In the genomic region with DNA sequence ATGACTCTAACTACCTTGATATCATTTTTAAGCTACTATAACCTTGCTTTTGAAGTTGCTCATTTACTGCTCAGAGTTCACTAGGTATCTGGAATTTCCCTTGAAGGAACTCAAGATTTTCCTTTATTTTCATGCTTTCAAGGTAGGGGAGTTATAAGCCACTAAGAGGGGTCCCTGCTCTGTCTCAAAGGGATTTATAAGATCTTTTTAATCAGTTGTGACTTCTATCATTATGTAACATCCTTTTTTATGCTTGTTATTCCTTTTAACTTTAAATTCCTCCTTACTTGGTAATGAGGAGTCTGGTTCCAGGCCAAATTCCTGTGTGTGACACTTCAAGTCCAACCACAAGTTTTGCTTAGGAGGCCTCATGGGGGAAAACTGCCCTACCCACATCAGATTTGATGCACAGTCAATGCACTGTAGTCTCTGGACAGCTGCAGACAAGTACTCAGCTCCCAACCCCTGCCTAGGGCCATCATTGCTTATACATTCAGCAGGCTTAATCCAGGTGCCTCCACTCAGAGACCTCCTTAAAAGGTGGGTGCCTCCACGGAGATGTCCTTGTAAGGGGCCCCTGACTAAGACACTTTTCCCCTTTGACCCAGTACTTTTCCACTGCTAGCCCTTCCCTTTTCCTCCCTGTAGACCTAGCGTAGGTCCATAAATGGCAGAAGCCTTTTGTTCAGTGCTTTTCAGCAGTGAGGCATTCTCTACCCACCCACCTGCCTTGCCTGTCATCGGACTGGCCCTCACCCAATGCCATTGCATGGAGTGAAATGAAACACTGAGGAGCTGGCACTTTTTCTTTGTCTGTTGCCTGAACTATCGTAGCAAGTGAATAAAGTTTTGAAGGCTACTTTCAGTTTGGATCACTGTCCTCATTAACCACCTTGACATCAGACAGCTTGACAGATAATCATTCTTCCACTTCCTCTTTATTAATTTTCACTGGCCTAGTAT, we compare ENCODE assay signal across 8 cellular contexts. TPM values are rescaled to one million over a fixed set of nuclear protein-coding genes. Genes with fewer than 3 reads are reported as not detected.
DNase-seq lines count a peak whose midpoint lies in the region; ATAC-seq and TF ChIP-seq lines count a peak whose summit lies in the region.

No MANE protein-coding gene starts in this region.

- H3K27me3 Mint-ChIP-seq in HFFc6 (ENCODE audit: insufficient read depth) = no peaks in the 10 kb centered on the region
- H3K27me3 Mint-ChIP-seq in CD14-positive monocyte (ENCODE audit: low read depth in 3 of 3) = peaks cover 0 to 2% (median 0%) of the 10 kb centered on the region in 3 donors

- ATAC-seq in GM18502 (IDR thresholded peaks at IDR 0.05; ENCODE audit: poor library complexity, unreplicated experiment) (peak; percentile 88), Panc1 (peak; percentile 89), left lobe of liver (peak; percentile 13), aorta (ENCODE audit: low FRiP score) (no peak)

- DNase-seq in HFFc6 (peak; percentile 84), Panc1 (ENCODE audit: low read depth, low spot score) (no peak), left lobe of liver (ENCODE audit: low spot score) (no peak), aorta (no peak), CD14-positive monocyte (ENCODE audit: low spot score) (no peak)
- DNase-seq in activated CD8-positive, alpha-beta memory T cell treated with anti-CD3 and anti-CD28 coated beads, Interleukin-2, amount 50 U/mL, for 4 hours = no peak
- DNase-seq in activated T-cell treated with anti-CD3 and anti-CD28 coated beads, Interleukin-2, amount 50 U/mL, for 1 hour = no peak

- intact Hi-C loops in Panc1 (cut with micrococcal nuclease; ENCODE audit: unreplicated experiment) (no loop called here), aorta (cut with DNase I) (no loop called here), CD14-positive monocyte (cut with micrococcal nuclease) (no loop called here)

- CTCF ChIA-PET in Panc1 (lab: Charles Lee) = no interaction called here

- H3K27ac ChIP-seq in Panc1 (ENCODE audit: low read length) = peak overlapping the region; percentile 68
- H3K27ac ChIP-seq in aorta (ENCODE audit: low read depth in 1 of 2, low read length in 2 of 2) = no peak overlapping the region

- H3K27ac Mint-ChIP-seq in HFFc6 (no peak overlapping the region), CD14-positive monocyte (peak overlapping the region in 1 of 7 donors; percentile 34)

- TF ChIP-seq CTCF in HFFc6 (IDR thresholded peaks at IDR 0.05) = no peak
- TF ChIP-seq CTCF in Panc1 (IDR thresholded peaks at IDR 0.05) = no peak
- no peak for TF ChIP-seq CTCF in CD14-positive monocyte (IDR thresholded peaks at IDR 0.05)

- no TSS peak for BruUV-seq in Panc1 (replicated peaks; lab: Mats Ljungman, UMichigan)

- H3K4me1 ChIP-seq in Panc1 (ENCODE audit: control insufficient read depth, insufficient read depth, low read length) (peaks cover 7% of the 10 kb centered on the region), aorta (ENCODE audit: control insufficient read depth in 1 of 2, insufficient read depth in 2 of 2, low read length in 2 of 2) (no peaks in the 10 kb centered on the region)

- H3K4me1 Mint-ChIP-seq in HFFc6 (ENCODE audit: low read depth) = peaks cover 25% of the 10 kb centered on the region
- no peaks in the 10 kb centered on the region for H3K4me1 Mint-ChIP-seq in CD14-positive monocyte

- H3K4me3 ChIP-seq in Panc1 (ENCODE audit: low read depth in 2 of 2, low read length in 2 of 2) (peak overlapping the region; percentile 0 to 28; a peak in 1 of 4 replicates), aorta (ENCODE audit: low read length in 2 of 2) (no peak overlapping the region)

- H3K36me3 Mint-ChIP-seq in HFFc6 (ENCODE audit: low read depth) (peaks cover 54% of the 10 kb centered on the region), CD14-positive monocyte (peaks cover 8 to 22% of the 10 kb centered on the region in 2 donors)

- H3K4me3 Mint-ChIP-seq in HFFc6 (peak overlapping the region; percentile 68), CD14-positive monocyte (no peak overlapping the region)

- POLR2A ChIA-PET in Panc1 (lab: Charles Lee) = no interaction called here

- H3K9me3 ChIP-seq in Panc1 (ENCODE audit: control insufficient read depth, insufficient read depth, low read depth, low read length) = no peaks in the 10 kb centered on the region; the same call in 1 of the 2 replicates
- peaks cover 3% of the 10 kb centered on the region for H3K9me3 ChIP-seq in aorta (ENCODE audit: control insufficient read depth, low read length)

- 87 to 91% methylated on average over 4 of the region's 4 CpGs for WGBS in aorta, 2 donors

- H3K36me3 ChIP-seq in Panc1 (ENCODE audit: control insufficient read depth, insufficient read depth, low read length) (no peaks in the 10 kb centered on the region), aorta (ENCODE audit: control insufficient read depth in 1 of 2, insufficient read depth in 2 of 2, low read length in 1 of 2) (no peaks in the 10 kb centered on the region)

- in situ Hi-C loops in Panc1 (cut with HindIII; ENCODE audit: low pct_unique_long_range_greater_than_20kb, low sequenced_read_pairs) = no loop called here

- H3K9me3 Mint-ChIP-seq in HFFc6 = peaks cover 31% of the 10 kb centered on the region
- peaks cover 18 to 35% (median 23%) of the 10 kb centered on the region in 7 donors for H3K9me3 Mint-ChIP-seq in CD14-positive monocyte

- H3K27me3 ChIP-seq in Panc1 (ENCODE audit: control insufficient read depth, insufficient read depth, low read length) (no peaks in the 10 kb centered on the region), aorta (ENCODE audit: control insufficient read depth in 1 of 2, insufficient read depth in 2 of 2, low read length in 1 of 2) (no peaks in the 10 kb centered on the region)

RNA-seq across cellular contexts. Expression of gene PLK4, which starts 23.9 kb away (rescaled TPM):
- 10 to 100 TPM in 5 of 6 experiments, 1 to 10 TPM in 1; 5.8 to 17.8 (median 14.7) TPM for total RNA-seq in HFFc6 (2021; fragmentation: NEBNext Ultra II Directional; extraction: Animal tissue kit (Norgen Biotek cat#: 25700))
- total RNA-seq in Panc1 (2021; ENCODE audit: unreplicated experiment) (21.4 TPM), left lobe of liver (0.30 TPM), aorta (1 to 10 TPM in 1 of 2 donors, under 1 TPM in 1; 0.96 to 1.3 TPM)
- 7.8 TPM for polyA plus RNA-seq in Panc1 (2012; ENCODE audit: insufficient read length)
- polyA plus RNA-seq in aorta (1 to 10 TPM in 1 of 2 donors, under 1 TPM in 1; 0.72 to 4.9 TPM), CD14-positive monocyte (under 1 TPM; 0.34 to 0.38 TPM)

Comparison
In these comparisons a context has a peak if more than half of its experiments do, and no peak if none do; other contexts are left out.
1. H3K4me3 ChIP-seq: peak in Panc1 (2 of 2); none in aorta (0 of 2).